In the genomic region with DNA sequence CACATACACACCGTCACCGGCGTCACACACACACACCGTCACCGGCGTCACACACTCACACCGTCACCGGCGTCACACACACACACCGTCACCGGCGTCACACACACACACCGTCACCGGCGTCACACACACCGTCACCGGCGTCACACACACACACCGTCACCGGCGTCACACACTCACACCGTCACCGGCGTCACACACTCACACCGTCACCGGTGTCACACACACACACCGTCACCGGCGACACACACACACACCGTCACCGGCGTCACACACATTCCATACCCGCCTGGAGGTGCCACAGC, we compare ENCODE assay signal across 4 cellular contexts. TPM values are rescaled to one million over a fixed set of nuclear protein-coding genes. Genes with fewer than 3 reads are reported as not detected.
"Had no signal": no experiment of that assay in that cellular context is flagged by ENCODE, and none has a peak within 500 bp of the region (broad histone marks: within the 10 kb centered on the region; RNA-seq: fewer than 3 reads in every experiment).

No MANE protein-coding gene starts in this region.

RNA-seq across cellular contexts. Expression of gene CCND2, which starts 29.8 kb away (rescaled TPM):
- total RNA-seq: HT-29, OCI-LY7, PC-3 had no signal
- polyA plus RNA-seq: SK-N-SH had no signal
